Comparison of ENCODE assay signal across 17 cellular contexts in the genomic region with DNA sequence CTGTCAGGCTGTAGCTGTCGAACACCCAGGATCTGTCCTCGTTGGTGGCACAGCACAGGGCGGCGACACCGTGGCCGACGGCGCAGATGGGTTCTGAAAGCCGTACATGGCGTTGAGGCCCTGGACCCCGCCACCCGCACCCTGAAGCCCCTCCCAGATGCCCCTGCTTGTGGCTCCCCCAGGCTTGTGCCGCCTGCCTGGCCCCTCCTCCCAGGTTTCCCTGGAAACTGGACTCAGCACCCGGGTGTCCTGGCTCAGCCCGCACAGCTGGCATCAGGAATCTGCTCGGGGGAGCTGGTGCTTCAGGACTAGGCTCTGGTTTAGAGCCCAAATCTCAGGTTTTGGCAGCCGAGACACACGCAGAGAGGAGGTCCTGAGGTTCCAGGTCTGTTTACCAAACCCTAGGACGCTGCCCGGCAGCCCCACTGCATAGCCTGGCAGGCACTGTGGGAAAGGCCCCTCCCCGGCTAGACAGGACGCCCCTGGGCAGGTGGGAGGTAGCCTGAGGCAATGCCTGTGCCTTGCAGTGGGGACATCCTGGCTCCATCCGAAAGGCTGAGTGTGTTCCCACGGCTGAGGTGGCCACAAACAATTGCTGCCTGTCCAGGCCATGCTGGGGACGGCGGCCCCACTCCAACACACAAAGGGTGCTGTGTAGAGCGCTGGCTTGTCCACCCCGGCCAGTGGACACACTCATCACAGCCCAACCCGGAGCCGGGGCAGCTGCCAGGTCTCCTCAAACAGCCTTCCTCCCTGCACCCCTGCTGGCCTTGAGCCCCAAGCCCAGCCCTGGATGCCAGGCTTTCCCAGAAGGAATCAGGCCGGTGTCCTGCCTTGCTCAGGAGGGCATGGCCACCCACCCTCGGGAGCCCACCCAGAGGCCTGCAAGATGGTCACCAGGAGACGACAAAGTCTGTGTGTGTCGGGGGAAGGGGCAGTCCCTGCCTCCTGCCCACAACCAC. TPM values are rescaled to one million over a fixed set of nuclear protein-coding genes. Genes with fewer than 3 reads are reported as not detected.
DNase-seq lines count a peak whose midpoint lies in the region; ATAC-seq and TF ChIP-seq lines count a peak whose summit lies in the region.
"Had no signal": no experiment of that assay in that cellular context is flagged by ENCODE, and none has a peak within 500 bp of the region (broad histone marks: within the 10 kb centered on the region; RNA-seq: fewer than 3 reads in every experiment).

No MANE protein-coding gene starts in this region.

- no peak for ATAC-seq in right lobe of liver
- ATAC-seq: effector memory CD8-positive, alpha-beta T cell; stimulated activated naive CD8-positive, alpha-beta T cell treated with anti-CD3 and anti-CD28 coated beads, Interleukin-15, amount 100 ng/mL, for 72 hours had no signal

- WGBS in right lobe of liver (ENCODE audit: insufficient coverage, low coverage, low lambda C conversion rate, missing lambda C conversion rate), result 70% methylated on average over 2 of the region's 34 CpGs
- 78 to 90% (median 81%) methylated on average over 13 to 34 of the region's 34 CpGs for WGBS in stomach, 5 donors

- intact Hi-C loops in right lobe of liver (cut with DNase I) (no loop called here), stomach (cut with DNase I; ENCODE audit: low total_unique reads) (no loop called here)

- no peaks in the 10 kb centered on the region for H3K9me3 ChIP-seq in right lobe of liver
- H3K9me3 ChIP-seq in stomach, result no peaks in the 10 kb centered on the region

- TF ChIP-seq POLR2A in right lobe of liver (IDR thresholded peaks at IDR 0.05) (no peak), stomach (IDR thresholded peaks at IDR 0.05) (no peak)

- H3K27ac ChIP-seq in right lobe of liver, result no peak overlapping the region
- no peak overlapping the region for H3K27ac ChIP-seq in stomach

- no peaks in the 10 kb centered on the region for H3K27me3 ChIP-seq in right lobe of liver
- no peaks in the 10 kb centered on the region for H3K27me3 ChIP-seq in stomach

- DNase-seq in astrocyte of the hippocampus (ENCODE audit: low read depth, low spot score), result peak; percentile 41
- peak in 2 of 3 donors; percentile 47 to 52 for DNase-seq in right lobe of liver
- peak; percentile 89 for DNase-seq in superior temporal gyrus (ENCODE audit: extremely low spot score)
- no peak for DNase-seq in NAMALWA (ENCODE audit: low spot score)
- no peak for DNase-seq in central memory CD4-positive, alpha-beta T cell
- DNase-seq in stomach, result no peak
- DNase-seq: CD4-positive, CD25-positive, alpha-beta regulatory T cell; effector memory CD8-positive, alpha-beta T cell; foreskin melanocyte; KBM-7; naive B cell; NCI-H1694; NCI-H524; stimulated activated naive CD8-positive, alpha-beta T cell treated with anti-CD3 and anti-CD28 coated beads, Interleukin-15, amount 100 ng/mL, for 72 hours had no signal

- no peak for TF ChIP-seq EP300 in stomach (IDR thresholded peaks at IDR 0.05)

- H3K4me1 ChIP-seq in right lobe of liver (peaks cover 0 to 6% (median 2%) of the 10 kb centered on the region in 4 donors), stomach (peaks cover 20 to 46% (median 32%) of the 10 kb centered on the region in 4 donors)

- no peak overlapping the region for H3K4me3 ChIP-seq in right lobe of liver
- no peak overlapping the region for H3K4me3 ChIP-seq in stomach
- H3K4me3 ChIP-seq: GM23338 had no signal

- peaks cover 0 to 15% (median 6%) of the 10 kb centered on the region in 4 donors for H3K36me3 ChIP-seq in right lobe of liver
- peaks cover 30 to 77% (median 57%) of the 10 kb centered on the region in 4 donors for H3K36me3 ChIP-seq in stomach

- TF ChIP-seq CTCF in right lobe of liver (IDR thresholded peaks at IDR 0.05), result no peak
- TF ChIP-seq CTCF in stomach (IDR thresholded peaks at IDR 0.05), result no peak

RNA-seq across cellular contexts. Expression of a gene that starts 4.6 kb away (rescaled TPM):
- 10 to 100 TPM; 15.8 to 31.9 (median 27.7) TPM for total RNA-seq in right lobe of liver
- total RNA-seq in stomach, result 10 to 100 TPM in 4 of 5 donors, 1 to 10 TPM in 1; 9.9 to 68.1 (median 13.4) TPM
- 10 to 100 TPM; 21.0 to 63.2 (median 24.7) TPM for polyA plus RNA-seq in stomach

RNA-seq across cellular contexts. Expression of a gene that starts 17.2 kb away (rescaled TPM):
- total RNA-seq in right lobe of liver (not detected), stomach (not detected)
- under 1 TPM in 1 of 3 donors, not detected in 2; 0.23 TPM for polyA plus RNA-seq in stomach
- total RNA-seq: CD4-positive, CD25-positive, alpha-beta regulatory T cell; skeletal muscle tissue had no signal
- polyA plus RNA-seq: keratinocyte had no signal

RNA-seq across cellular contexts. Expression of a gene that starts 25.4 kb away (rescaled TPM):
- total RNA-seq in right lobe of liver (10 to 100 TPM; 20.6 to 40.2 (median 29.9) TPM), stomach (1 to 10 TPM in 4 of 5 donors, not detected in 1; 5.5 to 9.8 (median 7.4) TPM)
- 10 to 100 TPM; 10.1 to 11.9 (median 11.8) TPM for polyA plus RNA-seq in stomach

RNA-seq across cellular contexts. Expression of a gene that starts 25.4 kb away (rescaled TPM):
- total RNA-seq in right lobe of liver, result 100 to 1,000 TPM; 102 to 184 (median 150) TPM
- 100 to 1,000 TPM in 4 of 5 donors, 10 to 100 TPM in 1; 85.9 to 258 (median 175) TPM for total RNA-seq in stomach
- 100 to 1,000 TPM; 139 to 214 (median 208) TPM for polyA plus RNA-seq in stomach

RNA-seq across cellular contexts. Expression of a gene that starts 32.3 kb away (rescaled TPM):
- total RNA-seq in right lobe of liver (10 to 100 TPM in 2 of 6 experiments, 1 to 10 TPM in 4; 6.5 to 11.8 (median 9.8) TPM), stomach (100 to 1,000 TPM in 1 of 5 donors, 10 to 100 TPM in 3, 1 to 10 TPM in 1; 5.9 to 503 (median 57.1) TPM)
- polyA plus RNA-seq in stomach, result 10 to 100 TPM; 20.5 to 25.6 (median 25.5) TPM

Comparison
In these comparisons a context has a peak if more than half of its experiments do, and no peak if none do; other contexts are left out.
1. DNase-seq: peak in astrocyte of the hippocampus (single experiment), right lobe of liver (2 of 3) and superior temporal gyrus (single experiment); none in NAMALWA (single experiment), central memory CD4-positive, alpha-beta T cell (single experiment) and stomach (single experiment).